ENCODE assay signal across 36 cellular contexts in genomic region chr11:105269862-105270261, GRCh38.
"Had no signal": no experiment of that assay in that cellular context is flagged by ENCODE, and none has a peak within 500 bp of the region (broad histone marks: within the 10 kb centered on the region; RNA-seq: fewer than 3 reads in every experiment).

No MANE protein-coding gene starts in this region.

- H3K27ac Mint-ChIP-seq: activated naive CD4-positive, alpha-beta T cell treated with anti-CD3 and anti-CD28 coated beads for 36 hours; activated naive CD4-positive, alpha-beta T cell treated with anti-CD3 and anti-CD28 coated beads, Interleukin-2, amount 50 U/mL, for 72 hours; activated naive CD8-positive, alpha-beta T cell; activated naive CD8-positive, alpha-beta T cell treated with anti-CD3 and anti-CD28 coated beads for 36 hours; activated naive CD8-positive, alpha-beta T cell treated with anti-CD3 and anti-CD28 coated beads, Interleukin-2, amount 10 ng/mL, durations not matched to agents 7 days and 5 days; activated naive CD8-positive, alpha-beta T cell treated with anti-CD3 and anti-CD28 coated beads, Interleukin-2, amount 50 U/mL, for 24 hours; activated T-cell treated with anti-CD3 and anti-CD28 coated beads, Interleukin-2, amount 50 U/mL, for 24 hours; activated T-cell treated with anti-CD3 and anti-CD28 coated beads, Interleukin-2, amount 50 U/mL, for 72 hours; activated T-helper 1 cell treated with anti-CD3 and anti-CD28 coated beads, Interleukin-12 subunit alpha, Interleukin-12 subunit beta, Interleukin-2, Interleukin-4 antibody, amounts not matched to agents 30 ng/mL and 10 ng/mL and 1 ng/mL, durations not matched to agents 14 hours and 24 hours and 36 hours; activated T-helper 17 cell treated with anti-CD3 and anti-CD28 coated beads, Interleukin-2, amount 50 U/mL, for 72 hours; activated T-helper 2 cell treated with anti-CD3 and anti-CD28 coated beads, Interferon-gamma antibody, Interleukin-2, Interleukin-4, amounts not matched to agents 10 μg/mL and 5 μg/mL and 100 μg/mL, durations not matched to agents 14 hours and 24 hours and 36 hours; brain had no signal

- ATAC-seq: activated naive CD4-positive, alpha-beta T cell treated with anti-CD3 and anti-CD28 coated beads, Interleukin-2, amount 50 U/mL, for 72 hours; activated naive CD8-positive, alpha-beta T cell treated with anti-CD3 and anti-CD28 coated beads, Interleukin-2, amount 50 U/mL, for 24 hours; activated T-cell treated with anti-CD3 and anti-CD28 coated beads, Interleukin-2, amount 50 U/mL, for 4 hours; activated T-cell treated with anti-CD3 and anti-CD28 coated beads, Interleukin-2, amount 50 U/mL, for 72 hours; activated T-helper 17 cell treated with anti-CD3 and anti-CD28 coated beads, Interleukin-2, amount 50 U/mL, for 72 hours; body of pancreas had no signal

- H3K9me3 Mint-ChIP-seq: activated naive CD4-positive, alpha-beta T cell treated with anti-CD3 and anti-CD28 coated beads for 36 hours; activated naive CD4-positive, alpha-beta T cell treated with anti-CD3 and anti-CD28 coated beads, Interleukin-2, amount 50 U/mL, for 72 hours; activated naive CD8-positive, alpha-beta T cell treated with anti-CD3 and anti-CD28 coated beads, Interleukin-2, amount 10 ng/mL, durations not matched to agents 7 days and 5 days; activated naive CD8-positive, alpha-beta T cell treated with anti-CD3 and anti-CD28 coated beads, Interleukin-2, amount 50 U/mL, for 24 hours; activated T-cell treated with anti-CD3 and anti-CD28 coated beads, Interleukin-2, amount 50 U/mL, for 24 hours; activated T-cell treated with anti-CD3 and anti-CD28 coated beads, Interleukin-2, amount 50 U/mL, for 4 hours; activated T-helper 1 cell treated with anti-CD3 and anti-CD28 coated beads, Interleukin-12 subunit alpha, Interleukin-12 subunit beta, Interleukin-2, Interleukin-4 antibody, amounts not matched to agents 30 ng/mL and 10 ng/mL and 1 ng/mL, durations not matched to agents 14 hours and 24 hours and 36 hours; activated T-helper 17 cell treated with anti-CD3 and anti-CD28 coated beads, Interleukin-2, amount 50 U/mL, for 72 hours; activated T-helper 2 cell treated with anti-CD3 and anti-CD28 coated beads, Interferon-gamma antibody, Interleukin-2, Interleukin-4, amounts not matched to agents 10 μg/mL and 5 μg/mL and 100 μg/mL, durations not matched to agents 14 hours and 24 hours and 36 hours; brain; central memory CD8-positive, alpha-beta T cell had no signal

- H3K4me3 Mint-ChIP-seq: activated naive CD4-positive, alpha-beta T cell treated with anti-CD3 and anti-CD28 coated beads for 36 hours; activated naive CD8-positive, alpha-beta T cell; activated naive CD8-positive, alpha-beta T cell treated with anti-CD3 and anti-CD28 coated beads for 36 hours; activated naive CD8-positive, alpha-beta T cell treated with anti-CD3 and anti-CD28 coated beads, Interleukin-2, amount 10 ng/mL, durations not matched to agents 7 days and 5 days; activated naive CD8-positive, alpha-beta T cell treated with anti-CD3 and anti-CD28 coated beads, Interleukin-2, amount 50 U/mL, for 24 hours; activated T-cell treated with anti-CD3 and anti-CD28 coated beads, Interleukin-2, amount 50 U/mL, for 24 hours; activated T-cell treated with anti-CD3 and anti-CD28 coated beads, Interleukin-2, amount 50 U/mL, for 4 hours; activated T-cell treated with anti-CD3 and anti-CD28 coated beads, Interleukin-2, amount 50 U/mL, for 72 hours; activated T-helper 1 cell treated with anti-CD3 and anti-CD28 coated beads, Interleukin-12 subunit alpha, Interleukin-12 subunit beta, Interleukin-2, Interleukin-4 antibody, amounts not matched to agents 30 ng/mL and 10 ng/mL and 1 ng/mL, durations not matched to agents 14 hours and 24 hours and 36 hours; activated T-helper 17 cell treated with anti-CD3 and anti-CD28 coated beads, Interleukin-2, amount 50 U/mL, for 72 hours; brain; central memory CD8-positive, alpha-beta T cell had no signal

- DNase-seq: activated effector memory CD4-positive, alpha-beta T cell treated with anti-CD3 and anti-CD28 coated beads, Interleukin-2, amount 50 U/mL, for 16 hours; activated effector memory CD4-positive, alpha-beta T cell treated with Interleukin-2 at 50 U/mL for 16 hours; activated gamma-delta T cell; activated gamma-delta T cell treated with Interleukin-2 at 50 U/mL for 16 hours; activated naive CD4-positive, alpha-beta T cell; activated naive CD4-positive, alpha-beta T cell treated with anti-CD3 and anti-CD28 coated beads for 36 hours; activated naive CD4-positive, alpha-beta T cell treated with anti-CD3 and anti-CD28 coated beads, Interleukin-2, amount 50 U/mL, for 16 hours; activated naive CD4-positive, alpha-beta T cell treated with Interleukin-2 at 50 U/mL for 16 hours; activated naive CD8-positive, alpha-beta T cell treated with anti-CD3 and anti-CD28 coated beads for 36 hours; activated naive CD8-positive, alpha-beta T cell treated with anti-CD3 and anti-CD28 coated beads, Interleukin-2, amount 10 ng/mL, durations not matched to agents 7 days and 5 days; activated naive CD8-positive, alpha-beta T cell treated with anti-CD3 and anti-CD28 coated beads, Interleukin-2, amount 50 U/mL, for 24 hours; activated T-cell treated with anti-CD3 and anti-CD28 coated beads, Interleukin-2, amount 50 U/mL, for 1 hour; activated T-cell treated with anti-CD3 and anti-CD28 coated beads, Interleukin-2, amount 50 U/mL, for 24 hours; activated T-cell treated with anti-CD3 and anti-CD28 coated beads, Interleukin-2, amount 50 U/mL, for 4 hours; activated T-cell treated with anti-CD3 and anti-CD28 coated beads, Interleukin-2, amount 50 U/mL, for 48 hours; activated T-cell treated with anti-CD3 and anti-CD28 coated beads, Interleukin-2, amount 50 U/mL, for 72 hours; adrenal gland; amniotic stem cell; amygdala; anterior cingulate cortex; aorta; body of pancreas; brain microvascular endothelial cell; caudate nucleus; central memory CD4-positive, alpha-beta T cell; cerebellar nuclear complex had no signal

- H3K27me3 ChIP-seq: adrenal gland, ascending aorta, body of pancreas, brain microvascular endothelial cell, breast epithelium, cardiac muscle cell had no signal

- H3K4me1 Mint-ChIP-seq: activated naive CD8-positive, alpha-beta T cell treated with anti-CD3 and anti-CD28 coated beads, Interleukin-2, amount 10 ng/mL, durations not matched to agents 7 days and 5 days; activated naive CD8-positive, alpha-beta T cell treated with anti-CD3 and anti-CD28 coated beads, Interleukin-2, amount 50 U/mL, for 24 hours; activated T-helper 17 cell treated with anti-CD3 and anti-CD28 coated beads, Interleukin-2, amount 50 U/mL, for 72 hours; central memory CD8-positive, alpha-beta T cell had no signal

- H3K4me1 ChIP-seq: adrenal gland, ascending aorta, body of pancreas, breast epithelium had no signal

- H3K27ac ChIP-seq: adrenal gland, ascending aorta, body of pancreas, brain microvascular endothelial cell, breast epithelium had no signal

- H3K36me3 ChIP-seq: adrenal gland, ascending aorta, brain microvascular endothelial cell, breast epithelium, cardiac muscle cell had no signal

- H3K27me3 Mint-ChIP-seq: activated naive CD8-positive, alpha-beta T cell treated with anti-CD3 and anti-CD28 coated beads, Interleukin-2, amount 10 ng/mL, durations not matched to agents 7 days and 5 days; brain; central memory CD8-positive, alpha-beta T cell had no signal

- H3K36me3 Mint-ChIP-seq: activated naive CD4-positive, alpha-beta T cell treated with anti-CD3 and anti-CD28 coated beads, Interleukin-2, amount 50 U/mL, for 72 hours; activated naive CD8-positive, alpha-beta T cell; activated naive CD8-positive, alpha-beta T cell treated with anti-CD3 and anti-CD28 coated beads for 36 hours; activated naive CD8-positive, alpha-beta T cell treated with anti-CD3 and anti-CD28 coated beads, Interleukin-2, amount 10 ng/mL, durations not matched to agents 7 days and 5 days; brain had no signal

- H3K9me3 ChIP-seq: adrenal gland, ascending aorta, body of pancreas, breast epithelium had no signal

- H3K4me3 ChIP-seq: adrenal gland, ascending aorta, body of pancreas, breast epithelium, cardiac muscle cell had no signal
